In genomic region chr1:78619803-78620579, GRCh38 we compare ENCODE assay signal across 8 cellular contexts. TPM values are rescaled to one million over a fixed set of nuclear protein-coding genes. Genes with fewer than 3 reads are reported as not detected.
DNase-seq lines count a peak whose midpoint lies in the region; ATAC-seq and TF ChIP-seq lines count a peak whose summit lies in the region.

IFI44L (plus strand) TSS chr1:78620448; CDS start chr1:78627916, 7,468 bp downstream.

- H3K27ac ChIP-seq in esophagus (ENCODE audit: low read depth in 2 of 2, low read length in 1 of 2) (peak within 1 kb of the TSS; percentile 30 to 75), tibial nerve (peak within 1 kb of the TSS; percentile 76 to 95 (median 83))

- TF ChIP-seq CTCF in tibial nerve (IDR thresholded peaks at IDR 0.05), result no peak

- no peak within 1 kb of the TSS for H3K4me3 ChIP-seq in Jurkat, Clone E6-1 (ENCODE audit: low read length)
- H3K4me3 ChIP-seq in esophagus (ENCODE audit: low read depth in 1 of 2, low read length in 2 of 2) (peak within 1 kb of the TSS in 1 of 2 donors; percentile 39), tibial nerve (peak within 1 kb of the TSS; percentile 21 to 49 (median 42))

- H3K27me3 ChIP-seq in esophagus (ENCODE audit: control insufficient read depth in 1 of 2, insufficient read depth in 2 of 2, low read length in 2 of 2), result no peaks in the 10 kb centered on the region
- no peaks in the 10 kb centered on the region for H3K27me3 ChIP-seq in tibial nerve

- H3K36me3 ChIP-seq in esophagus (ENCODE audit: control insufficient read depth in 2 of 2, insufficient read depth in 2 of 2, low read length in 1 of 2), result no peaks in the 10 kb centered on the region
- H3K36me3 ChIP-seq in tibial nerve, result no peaks in the 10 kb centered on the region

- 8 to 11% methylated on average over 9 of the region's 9 CpGs for WGBS in esophagus, 2 donors
- WGBS in tibial nerve, 2 donors, result 6 to 7% methylated on average over 9 of the region's 9 CpGs

- H3K4me1 ChIP-seq in esophagus (ENCODE audit: control insufficient read depth in 2 of 2, insufficient read depth in 2 of 2, low read length in 1 of 2) (peaks cover 0 to 2% of the 10 kb centered on the region in 2 donors), tibial nerve (peaks cover 0 to 56% (median 11%) of the 10 kb centered on the region in 4 donors)

- ATAC-seq in GM19468 (IDR thresholded peaks at IDR 0.05; ENCODE audit: extremely low read depth, unreplicated experiment), result peak; percentile 37

- DNase-seq in AG08395 (ENCODE audit: low spot score) (peak; percentile 18), pons (ENCODE audit: low spot score) (peak; percentile 47), tibial nerve (ENCODE audit: low spot score in 2 of 2) (peak; percentile 19 to 36), NCI-H748 (lab: John Stamatoyannopoulos, UW; ENCODE audit: unreplicated experiment) (no peak)
- DNase-seq in Jurkat, Clone E6-1 (ENCODE audit: low read depth, low spot score), result peak; percentile 71
- peak; percentile 61 for DNase-seq in activated CD8-positive, alpha-beta memory T cell treated with anti-CD3 and anti-CD28 coated beads, Interleukin-2, amount 50 U/mL, for 4 hours

- no peak for TF ChIP-seq POLR2A in tibial nerve (IDR thresholded peaks at IDR 0.05)

- H3K9me3 ChIP-seq in esophagus (ENCODE audit: control insufficient read depth in 2 of 2, insufficient read depth in 1 of 2, low read depth in 1 of 2, low read length in 1 of 2) (no peaks in the 10 kb centered on the region), tibial nerve (no peaks in the 10 kb centered on the region)

- TF ChIP-seq EP300 in tibial nerve (IDR thresholded peaks at IDR 0.05), result peak in 1 of 2 donors; percentile 31

RNA-seq across cellular contexts. Expression of gene IFI44L, which starts in this region (rescaled TPM):
- polyA plus RNA-seq in Jurkat, Clone E6-1 (2012; ENCODE audit: insufficient read depth, insufficient read length), result not detected
- polyA plus RNA-seq in esophagus, result under 1 TPM; 0.41 to 0.59 TPM
- 10 to 100 TPM in 3 of 4 donors, 1 to 10 TPM in 1; 7.3 to 25.8 (median 13.2) TPM for total RNA-seq in tibial nerve
